In the genomic region with DNA sequence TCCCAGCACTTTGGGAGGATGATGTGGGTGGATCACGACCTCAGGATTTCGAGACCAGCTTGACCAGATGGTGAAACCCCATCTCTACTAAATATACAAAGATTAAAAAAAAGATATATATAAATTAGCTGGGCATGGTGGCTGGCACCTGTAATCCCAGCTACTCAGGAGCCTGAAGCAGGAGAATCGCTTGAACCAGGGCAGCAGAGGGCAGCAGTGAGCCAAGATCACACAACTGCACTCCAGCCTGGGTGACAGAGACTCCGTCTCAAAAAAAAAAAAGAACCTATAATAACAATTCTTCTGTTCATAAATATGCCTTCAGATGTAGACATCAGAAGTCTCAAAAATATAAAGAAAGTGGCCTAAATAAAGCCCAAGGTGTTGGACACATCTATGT, we compare ENCODE assay signal across 1 cellular context.
TF ChIP-seq lines count a peak whose summit lies in the region.

No MANE protein-coding gene starts in this region.

TF ChIP-seq in K562, 482 proteins besides CTCF, POLR2A, EP300 and RAD21:
- TF ChIP-seq ZFP36 (IDR thresholded peaks at IDR 0.05; ENCODE audit: low read depth, low read length, partially characterized antibody) (no peak), TEAD2 (tag; IDR thresholded peaks at IDR 0.05) (no peak), POLR2B (IDR thresholded peaks at IDR 0.05; ENCODE audit: low read depth, partially characterized antibody) (no peak), SMAD1 (IDR thresholded peaks at IDR 0.05; ENCODE audit: low read depth, low read length, partially characterized antibody) (no peak), RUNX1 (IDR thresholded peaks at IDR 0.05; ENCODE audit: low read depth) (no peak), NFRKB (IDR thresholded peaks at IDR 0.05; ENCODE audit: low read depth) (no peak), NR2C1 (IDR thresholded peaks at IDR 0.05) (no peak), NR2C1 (tag; IDR thresholded peaks at IDR 0.05) (no peak), KLF13 (tag; IDR thresholded peaks at IDR 0.05; ENCODE audit: borderline replicate concordance, low read depth) (no peak), KAT7 (CRISPR knock-in tag; IDR thresholded peaks at IDR 0.05; ENCODE audit: borderline replicate concordance) (no peak)
- TF ChIP-seq, protein P1, sequence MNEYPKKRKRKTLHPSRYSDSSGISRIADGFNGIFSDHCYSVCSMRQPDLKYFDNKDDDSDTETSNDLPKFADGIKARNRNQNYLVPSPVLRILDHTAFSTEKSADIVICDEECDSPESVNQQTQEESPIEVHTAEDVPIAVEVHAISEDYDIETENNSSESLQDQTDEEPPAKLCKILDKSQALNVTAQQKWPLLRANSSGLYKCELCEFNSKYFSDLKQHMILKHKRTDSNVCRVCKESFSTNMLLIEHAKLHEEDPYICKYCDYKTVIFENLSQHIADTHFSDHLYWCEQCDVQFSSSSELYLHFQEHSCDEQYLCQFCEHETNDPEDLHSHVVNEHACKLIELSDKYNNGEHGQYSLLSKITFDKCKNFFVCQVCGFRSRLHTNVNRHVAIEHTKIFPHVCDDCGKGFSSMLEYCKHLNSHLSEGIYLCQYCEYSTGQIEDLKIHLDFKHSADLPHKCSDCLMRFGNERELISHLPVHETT (CRISPR knock-in tag; conservative IDR thresholded peaks at IDR 0.05 in 1 of 2, IDR thresholded peaks at IDR 0.05 in 1 of 2): no peak
